In the genomic region with DNA sequence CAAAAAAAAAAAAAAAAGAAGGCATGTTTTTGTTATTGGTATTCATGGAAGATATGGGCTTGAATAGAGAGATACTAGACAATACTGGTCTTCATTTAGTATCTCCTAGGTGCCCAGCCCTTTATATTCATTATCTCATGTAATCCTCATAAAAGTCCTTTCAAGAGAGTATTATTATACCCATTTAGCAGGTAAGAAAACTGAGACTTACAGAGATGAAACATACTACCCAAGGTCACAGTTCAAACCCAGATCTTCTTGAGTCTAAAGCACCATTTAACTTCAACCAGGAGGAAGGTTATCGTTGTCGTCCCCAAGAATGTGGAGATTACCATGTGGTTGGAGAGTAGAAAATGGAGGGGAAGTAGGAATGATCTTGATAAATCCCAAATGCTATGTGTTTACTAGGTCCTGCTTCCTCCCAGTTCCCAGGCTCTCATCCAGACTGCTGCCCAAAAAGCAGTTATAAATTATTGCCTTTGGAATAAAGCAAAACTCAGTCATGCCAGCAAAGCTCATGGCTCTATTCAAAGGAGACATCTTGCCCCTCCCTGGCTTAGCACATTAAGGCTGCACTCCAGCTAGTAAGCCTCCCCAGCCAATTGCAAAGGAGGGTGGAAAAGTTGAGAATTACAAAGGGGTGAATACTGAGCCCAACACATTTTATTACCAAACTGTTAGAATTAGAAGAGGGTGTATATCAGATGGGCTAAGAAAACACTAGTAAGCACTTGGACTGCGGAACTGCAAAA, we compare ENCODE assay signal across 22 cellular contexts.
DNase-seq lines count a peak whose midpoint lies in the region; ATAC-seq and TF ChIP-seq lines count a peak whose summit lies in the region.
"Had no signal": no experiment of that assay in that cellular context is flagged by ENCODE, and none has a peak within 500 bp of the region (broad histone marks: within the 10 kb centered on the region; RNA-seq: fewer than 3 reads in every experiment).

No MANE protein-coding gene starts in this region.

- H3K4me3 ChIP-seq in right cardiac atrium (ENCODE audit: low read length), result no peak overlapping the region
- no peak overlapping the region for H3K4me3 ChIP-seq in right atrium auricular region
- H3K4me3 ChIP-seq in esophagus (ENCODE audit: low read depth in 1 of 2, low read length in 2 of 2), result no peak overlapping the region
- H3K4me3 ChIP-seq in vagina, result no peak overlapping the region
- H3K4me3 ChIP-seq: spleen had no signal

- H3K9me3 ChIP-seq in right cardiac atrium (ENCODE audit: control insufficient read depth, low read length) (no peaks in the 10 kb centered on the region), right atrium auricular region (no peaks in the 10 kb centered on the region), esophagus (ENCODE audit: control insufficient read depth in 2 of 2, insufficient read depth in 1 of 2, low read depth in 1 of 2, low read length in 1 of 2) (no peaks in the 10 kb centered on the region), vagina (no peaks in the 10 kb centered on the region)
- H3K9me3 ChIP-seq: spleen had no signal

- TF ChIP-seq CTCF in right atrium auricular region (IDR thresholded peaks at IDR 0.05) (no peak), natural killer cell (IDR thresholded peaks at IDR 0.05) (no peak), vagina (IDR thresholded peaks at IDR 0.05) (no peak)

- peak overlapping the region; percentile 42 for H3K4me3 Mint-ChIP-seq in natural killer cell
- H3K4me3 Mint-ChIP-seq: CD4-positive, alpha-beta T cell; naive B cell had no signal

- no peak overlapping the region for H3K27ac ChIP-seq in right cardiac atrium (ENCODE audit: low read length)
- peak overlapping the region in 1 of 2 donors; percentile 14 for H3K27ac ChIP-seq in right atrium auricular region
- H3K27ac ChIP-seq in esophagus (ENCODE audit: low read depth in 2 of 2, low read length in 1 of 2), result peak overlapping the region; percentile 22 to 37
- peak overlapping the region; percentile 39 for H3K27ac ChIP-seq in vagina
- H3K27ac ChIP-seq: RWPE1 had no signal

- TF ChIP-seq POLR2A in vagina (IDR thresholded peaks at IDR 0.05), result no peak

- H3K27ac Mint-ChIP-seq in natural killer cell, result peak overlapping the region; percentile 91 to 93
- H3K27ac Mint-ChIP-seq: CD4-positive, alpha-beta T cell; naive B cell had no signal

- peak in 1 of 3 donors; percentile 46 for DNase-seq in right cardiac atrium
- DNase-seq in right atrium auricular region (ENCODE audit: low spot score), result no peak
- DNase-seq in natural killer cell, result no peak
- peak in 1 of 2 donors; percentile 91 for DNase-seq in vagina (ENCODE audit: extremely low spot score in 2 of 2)
- DNase-seq: CD4-positive, alpha-beta T cell; DMS53; effector CD4-positive, alpha-beta T cell; mammary epithelial cell; naive B cell; NCI-H1930; NCI-H510A; posterior cingulate gyrus; spleen; substantia nigra had no signal

- H3K4me1 ChIP-seq in right cardiac atrium (ENCODE audit: control insufficient read depth, insufficient read depth, low read length) (peaks cover 4% of the 10 kb centered on the region), right atrium auricular region (peaks cover 0 to 8% of the 10 kb centered on the region in 2 donors), esophagus (ENCODE audit: control insufficient read depth in 2 of 2, insufficient read depth in 2 of 2, low read length in 1 of 2) (peaks cover 0 to 4% of the 10 kb centered on the region in 2 donors), vagina (peaks cover 60% of the 10 kb centered on the region)

- no peaks in the 10 kb centered on the region for H3K27me3 Mint-ChIP-seq in natural killer cell (ENCODE audit: low read depth in 2 of 2)
- H3K27me3 Mint-ChIP-seq: CD4-positive, alpha-beta T cell; central memory CD8-positive, alpha-beta T cell had no signal

- intact Hi-C loops in right cardiac atrium (cut with DNase I), result no loop called here
- intact Hi-C loops in natural killer cell (cut with micrococcal nuclease), result loop anchor here (5.0 kb wide), 1 partner anchor 32 kb away; no protein-coding TSS in a partner anchor
- intact Hi-C loops in vagina (cut with DNase I), result no loop called here

- H3K9me3 Mint-ChIP-seq in natural killer cell, result peaks cover 0 to 3% of the 10 kb centered on the region in 2 donors
- H3K9me3 Mint-ChIP-seq: CD4-positive, alpha-beta T cell; central memory CD8-positive, alpha-beta T cell; naive B cell had no signal

- peaks cover 85 to 89% of the 10 kb centered on the region in 2 donors for H3K4me1 Mint-ChIP-seq in natural killer cell

- H3K36me3 Mint-ChIP-seq in natural killer cell, result no peaks in the 10 kb centered on the region
- H3K36me3 Mint-ChIP-seq: naive B cell had no signal

- H3K36me3 ChIP-seq in right atrium auricular region (no peaks in the 10 kb centered on the region), esophagus (ENCODE audit: control insufficient read depth in 2 of 2, insufficient read depth in 2 of 2, low read length in 1 of 2) (no peaks in the 10 kb centered on the region), vagina (no peaks in the 10 kb centered on the region)
- H3K36me3 ChIP-seq: spleen had no signal

- H3K27me3 ChIP-seq in right cardiac atrium (ENCODE audit: control insufficient read depth, insufficient read depth), result no peaks in the 10 kb centered on the region
- H3K27me3 ChIP-seq in right atrium auricular region, result no peaks in the 10 kb centered on the region
- H3K27me3 ChIP-seq in esophagus (ENCODE audit: control insufficient read depth in 1 of 2, insufficient read depth in 2 of 2, low read length in 2 of 2), result no peaks in the 10 kb centered on the region
- no peaks in the 10 kb centered on the region for H3K27me3 ChIP-seq in vagina
- H3K27me3 ChIP-seq: spleen had no signal

- 65% methylated on average over 3 of the region's 3 CpGs for WGBS in right cardiac atrium
- 43 to 50% methylated on average over 3 of the region's 3 CpGs for WGBS in esophagus, 2 donors

- peak; percentile 35 to 65 for ATAC-seq in right cardiac atrium
- ATAC-seq in natural killer cell, result no peak
- no peak for ATAC-seq in HG02938 (IDR thresholded peaks at IDR 0.05; ENCODE audit: unreplicated experiment)
- no peak for ATAC-seq in GM19324 (IDR thresholded peaks at IDR 0.05; ENCODE audit: low FRiP score, unreplicated experiment)
- no peak for ATAC-seq in GM19023 (IDR thresholded peaks at IDR 0.05; ENCODE audit: unreplicated experiment)
- ATAC-seq: activated CD4-positive, CD25-positive, alpha-beta regulatory T cell treated with anti-CD3 and anti-CD28 coated beads, Interleukin-2, amount 50 U/mL, for 24 hours; SK-N-SH treated with all-trans-retinoic acid at 6 μM for 48 hours had no signal

Comparison
In these comparisons a context has a peak if more than half of its experiments do, and no peak if none do; other contexts are left out.
1. ATAC-seq: peak in right cardiac atrium (2 of 2); none in natural killer cell (0 of 3), HG02938 (single experiment), GM19324 (single experiment) and GM19023 (single experiment).